ENCODE assay signal across 3 cellular contexts in genomic region chr9:33076031-33076359, GRCh38.
TF ChIP-seq lines count a peak whose summit lies in the region.

No MANE protein-coding gene starts in this region.

TF ChIP-seq in GM12878, 131 proteins besides CTCF, POLR2A, EP300 and RAD21:
- TF ChIP-seq FOXK2 (IDR thresholded peaks at IDR 0.05): no peak
- no peak for TF ChIP-seq BCL11A (IDR thresholded peaks at IDR 0.05; ENCODE audit: low read depth, low read length)
- 0 out of 2 replicates have a peak, but pooled peaks have one; percentile 67 for TF ChIP-seq WRNIP1 (IDR thresholded peaks at IDR 0.05; ENCODE audit: borderline replicate concordance, low read depth, low read length)
- TF ChIP-seq HCFC1 (IDR thresholded peaks at IDR 0.05; ENCODE audit: low read length): no peak
- TF ChIP-seq STAT1 (conservative IDR thresholded peaks at IDR 0.05): no peak
TF ChIP-seq in GM12878: peak in this region for 1.

TF ChIP-seq in HepG2, 621 proteins besides CTCF, POLR2A, EP300 and RAD21 (continues in another document):
- TF ChIP-seq ZNF296 (CRISPR knock-in tag; conservative IDR thresholded peaks at IDR 0.05) (no peak), ARHGAP35 (CRISPR knock-in tag; IDR thresholded peaks at IDR 0.05; ENCODE audit: borderline replicate concordance) (no peak), ZNF383 (CRISPR knock-in tag; IDR thresholded peaks at IDR 0.05; ENCODE audit: borderline replicate concordance) (no peak), ZNF577 (CRISPR knock-in tag; IDR thresholded peaks at IDR 0.05; ENCODE audit: borderline replicate concordance, low read depth) (0 out of 2 replicates have a peak, but pooled peaks have one; percentile 48), ZNF782 (CRISPR knock-in tag; IDR thresholded peaks at IDR 0.05; ENCODE audit: borderline replicate concordance) (no peak), ZNF75D (CRISPR knock-in tag; IDR thresholded peaks at IDR 0.05; ENCODE audit: borderline replicate concordance) (no peak), BCL6 (CRISPR knock-in tag; IDR thresholded peaks at IDR 0.05) (no peak), ATF4 (CRISPR knock-in tag; IDR thresholded peaks at IDR 0.05) (no peak), RFX5 (IDR thresholded peaks at IDR 0.05; ENCODE audit: low read depth, low read length) (no peak), MTA1 (CRISPR knock-in tag; IDR thresholded peaks at IDR 0.05; ENCODE audit: borderline replicate concordance) (no peak), CENPBD1 (CRISPR knock-in tag; IDR thresholded peaks at IDR 0.05; ENCODE audit: borderline replicate concordance, low read depth) (no peak), HOXA9 (CRISPR knock-in tag; IDR thresholded peaks at IDR 0.05; ENCODE audit: borderline replicate concordance) (peak; percentile 3; the same call in 1 of the 2 replicates), REL (CRISPR knock-in tag; conservative IDR thresholded peaks at IDR 0.05) (0 out of 2 replicates have a peak, but pooled peaks have one; percentile 1), RERE (CRISPR knock-in tag; IDR thresholded peaks at IDR 0.05; ENCODE audit: low read depth) (no peak), ZNF30 (CRISPR knock-in tag; IDR thresholded peaks at IDR 0.05) (no peak), HOXA7 (CRISPR knock-in tag; IDR thresholded peaks at IDR 0.05) (no peak), SNAI1 (CRISPR knock-in tag; IDR thresholded peaks at IDR 0.05; ENCODE audit: borderline replicate concordance) (no peak), CHCHD3 (CRISPR knock-in tag; IDR thresholded peaks at IDR 0.05) (no peak), ZNF556 (CRISPR knock-in tag; IDR thresholded peaks at IDR 0.05; ENCODE audit: borderline replicate concordance) (no peak), ZNF83 (CRISPR knock-in tag; IDR thresholded peaks at IDR 0.05; ENCODE audit: borderline replicate concordance) (0 out of 2 replicates have a peak, but pooled peaks have one; percentile 31), ZNF589 (CRISPR knock-in tag; conservative IDR thresholded peaks at IDR 0.05) (0 out of 2 replicates have a peak, but pooled peaks have one; percentile 19), IKZF4 (CRISPR knock-in tag; IDR thresholded peaks at IDR 0.05; ENCODE audit: borderline replicate concordance, low read depth, not compliant biosample characterization) (no peak), MTERF4 (CRISPR knock-in tag; IDR thresholded peaks at IDR 0.05) (0 out of 2 replicates have a peak, but pooled peaks have one; percentile 52), SNRNP70 (IDR thresholded peaks at IDR 0.05; ENCODE audit: low read depth, low read length) (no peak), SALL2 (CRISPR knock-in tag; IDR thresholded peaks at IDR 0.05) (no peak), SATB2 (CRISPR knock-in tag; IDR thresholded peaks at IDR 0.05) (0 out of 2 replicates have a peak, but pooled peaks have one; percentile 8), ELF1 (CRISPR knock-in tag; IDR thresholded peaks at IDR 0.05) (no peak), ZNF264 (CRISPR knock-in tag; IDR thresholded peaks at IDR 0.05) (no peak)

TF ChIP-seq in HEK293T, 16 proteins besides CTCF, POLR2A, EP300 and RAD21:
- no peak for TF ChIP-seq FOXA1 (IDR thresholded peaks at IDR 0.05)
- no peak for TF ChIP-seq BHLHE40 (IDR thresholded peaks at IDR 0.05; ENCODE audit: borderline replicate concordance)
- TF ChIP-seq ARNT (IDR thresholded peaks at IDR 0.05): no peak
- TF ChIP-seq ELF4 (IDR thresholded peaks at IDR 0.05): no peak
- TF ChIP-seq LEF1 (IDR thresholded peaks at IDR 0.05; ENCODE audit: borderline replicate concordance): no peak
- TF ChIP-seq SP1 (IDR thresholded peaks at IDR 0.05): no peak
- no peak for TF ChIP-seq HDGF (IDR thresholded peaks at IDR 0.05; ENCODE audit: borderline replicate concordance)
- no peak for TF ChIP-seq SUZ12 (IDR thresholded peaks at IDR 0.05)
- TF ChIP-seq FOXK2 (IDR thresholded peaks at IDR 0.05): no peak
